In genomic region chr17:79801156-79802038, GRCh38 we compare ENCODE assay signal across 8 cellular contexts. TPM values are rescaled to one million over a fixed set of nuclear protein-coding genes. Genes with fewer than 3 reads are reported as not detected.
A peak's percentile ranks its signal among the peaks of the same experiment; 100 is the strongest.
DNase-seq lines count a peak whose midpoint lies in the region; ATAC-seq and TF ChIP-seq lines count a peak whose summit lies in the region.

No MANE protein-coding gene starts in this region.

- peaks cover 3% of the 10 kb centered on the region for H3K4me1 ChIP-seq in cardiac muscle cell (ENCODE audit: low read depth)
- peaks cover 28% of the 10 kb centered on the region for H3K4me1 ChIP-seq in iPS-18a (ENCODE audit: control insufficient read depth, low read depth, low read length)
- H3K4me1 ChIP-seq in upper lobe of right lung, result peaks cover 31% of the 10 kb centered on the region

- intact Hi-C loops in left ventricle myocardium superior (cut with micrococcal nuclease), result no loop called here
- intact Hi-C loops in upper lobe of right lung (cut with DNase I), result no loop called here

- H3K27me3 ChIP-seq in cardiac muscle cell (peaks cover 87% of the 10 kb centered on the region), iPS-18a (ENCODE audit: control insufficient read depth, insufficient read depth, low read length) (peaks cover 92% of the 10 kb centered on the region), upper lobe of right lung (peaks cover 87% of the 10 kb centered on the region)

- DNase-seq in cardiac muscle cell (ENCODE audit: low read depth in 1 of 2, low spot score in 1 of 2) (no peak), left ventricle myocardium superior (no peak), RKO (ENCODE audit: low spot score) (peak; percentile 69), upper lobe of right lung (peak; percentile 68), NCI-H187 (lab: John Stamatoyannopoulos, UW) (no peak), mucosa of gallbladder (ENCODE audit: low spot score) (no peak), NCI-H446 treated with DMSO at 0.1 percent for 48 hours (lab: John Stamatoyannopoulos, UW) (no peak)

- H3K9me3 ChIP-seq in cardiac muscle cell (ENCODE audit: low read depth) (no peaks in the 10 kb centered on the region), iPS-18a (ENCODE audit: control insufficient read depth, low read depth, low read length) (no peaks in the 10 kb centered on the region), upper lobe of right lung (no peaks in the 10 kb centered on the region)

- H3K36me3 ChIP-seq in cardiac muscle cell, result no peaks in the 10 kb centered on the region
- H3K36me3 ChIP-seq in iPS-18a (ENCODE audit: control insufficient read depth, low read depth, low read length), result no peaks in the 10 kb centered on the region
- no peaks in the 10 kb centered on the region for H3K36me3 ChIP-seq in upper lobe of right lung

- H3K4me3 ChIP-seq in cardiac muscle cell (peak overlapping the region; percentile 22), iPS-18a (ENCODE audit: low read length) (peak overlapping the region; percentile 34), upper lobe of right lung (no peak overlapping the region)

- TF ChIP-seq CTCF in cardiac muscle cell (IDR thresholded peaks at IDR 0.05; ENCODE audit: low read depth, low read length) (no peak), upper lobe of right lung (IDR thresholded peaks at IDR 0.05) (no peak)

- ATAC-seq in left ventricle myocardium superior (no peak), upper lobe of right lung (no peak)

- no peak overlapping the region for H3K9ac ChIP-seq in iPS-18a (ENCODE audit: low read length)

- H3K27ac ChIP-seq in cardiac muscle cell, result no peak overlapping the region
- H3K27ac ChIP-seq in iPS-18a (ENCODE audit: low read length), result no peak overlapping the region
- no peak overlapping the region for H3K27ac ChIP-seq in upper lobe of right lung

RNA-seq across cellular contexts. Expression of gene CBX8, which starts 4.5 kb away (rescaled TPM):
- total RNA-seq in cardiac muscle cell (16.7 and 20.3 TPM in 2 replicates), left ventricle myocardium superior (8.2 TPM), upper lobe of right lung (4.9 TPM), mucosa of gallbladder (9.7 TPM)
- 8.2 and 13.8 TPM in 2 replicates for polyA plus RNA-seq in cardiac muscle cell

RNA-seq across cellular contexts. Expression of gene CBX2, which starts 23.4 kb away (rescaled TPM):
- total RNA-seq in cardiac muscle cell (35.3 and 51.1 TPM in 2 replicates), left ventricle myocardium superior (2.9 TPM), upper lobe of right lung (3.4 TPM), mucosa of gallbladder (1.2 TPM)
- polyA plus RNA-seq in cardiac muscle cell, result 25.8 and 28.8 TPM in 2 replicates

RNA-seq across cellular contexts. Expression of gene CBX4, which starts 37.8 kb away (rescaled TPM):
- total RNA-seq in cardiac muscle cell (78.2 and 91.6 TPM in 2 replicates), left ventricle myocardium superior (27.4 TPM), upper lobe of right lung (20.2 TPM), mucosa of gallbladder (36.7 TPM)
- 43.6 and 51.9 TPM in 2 replicates for polyA plus RNA-seq in cardiac muscle cell

Comparison
In these comparisons a context has a peak if more than half of its experiments do, and no peak if none do; other contexts are left out.
1. DNase-seq: peak in RKO (single experiment) and upper lobe of right lung (single experiment); none in cardiac muscle cell (0 of 2), left ventricle myocardium superior (single experiment), NCI-H187 (0 of 2), mucosa of gallbladder (single experiment) and NCI-H446 treated with DMSO at 0.1 percent for 48 hours (single experiment).